ENCODE assay signal across 1 cellular context in genomic region chr7:2120251-2120660, GRCh38.
TF ChIP-seq lines count a peak whose summit lies in the region.

No MANE protein-coding gene starts in this region.

TF ChIP-seq in HepG2, 621 proteins besides CTCF, POLR2A, EP300 and RAD21 (continued from another document):
- no peak for TF ChIP-seq KIAA2018 (CRISPR knock-in tag; IDR thresholded peaks at IDR 0.05; ENCODE audit: borderline replicate concordance)
- no peak for TF ChIP-seq ZNF775 (CRISPR knock-in tag; IDR thresholded peaks at IDR 0.05; ENCODE audit: borderline replicate concordance)
- TF ChIP-seq PLSCR1 (CRISPR knock-in tag; IDR thresholded peaks at IDR 0.05; ENCODE audit: borderline replicate concordance): no peak
- no peak for TF ChIP-seq KLF11 (CRISPR knock-in tag; IDR thresholded peaks at IDR 0.05)
- TF ChIP-seq ZNF501 (CRISPR knock-in tag; IDR thresholded peaks at IDR 0.05): no peak
- no peak for TF ChIP-seq GTF3A (CRISPR knock-in tag; conservative IDR thresholded peaks at IDR 0.05)
- TF ChIP-seq CBFB (CRISPR knock-in tag; IDR thresholded peaks at IDR 0.05): no peak
- no peak for TF ChIP-seq ZNF724P (CRISPR knock-in tag; IDR thresholded peaks at IDR 0.05; ENCODE audit: borderline replicate concordance)
- TF ChIP-seq SIX1 (CRISPR knock-in tag; IDR thresholded peaks at IDR 0.05; ENCODE audit: borderline replicate concordance): no peak
- TF ChIP-seq KDM5A (IDR thresholded peaks at IDR 0.05; ENCODE audit: borderline replicate concordance, low read length): no peak
- TF ChIP-seq FOXC1 (CRISPR knock-in tag; IDR thresholded peaks at IDR 0.05; ENCODE audit: borderline replicate concordance): no peak
- TF ChIP-seq ATAD3A (CRISPR knock-in tag; IDR thresholded peaks at IDR 0.05): no peak
